ENCODE assay signal across 1 cellular context in genomic region chr4:183153190-183153916, GRCh38.
TF ChIP-seq lines count a peak whose summit lies in the region.

No MANE protein-coding gene starts in this region.

TF ChIP-seq in HepG2, 621 proteins besides CTCF, POLR2A, EP300 and RAD21 (continued from another document):
- TF ChIP-seq CEBPG (CRISPR knock-in tag; IDR thresholded peaks at IDR 0.05) = peak; percentile 31; the same call in 1 of the 2 replicates
